ENCODE assay signal across 16 cellular contexts in genomic region chr18:62898359-62898758, GRCh38.
A peak's percentile ranks its signal among the peaks of the same experiment; 100 is the strongest.
DNase-seq lines count a peak whose midpoint lies in the region; ATAC-seq and TF ChIP-seq lines count a peak whose summit lies in the region.
"Had no signal": no experiment of that assay in that cellular context is flagged by ENCODE, and none has a peak within 500 bp of the region (broad histone marks: within the 10 kb centered on the region; RNA-seq: fewer than 3 reads in every experiment).

No MANE protein-coding gene starts in this region.

- no peaks in the 10 kb centered on the region for H3K27me3 Mint-ChIP-seq in activated CD4-positive, alpha-beta memory T cell treated with anti-CD3 and anti-CD28 coated beads, Interleukin-2, amount 10 ng/mL, durations not matched to agents 7 days and 5 days
- H3K27me3 Mint-ChIP-seq: CD4-positive, alpha-beta memory T cell; IgD-negative memory B cell had no signal

- no peaks in the 10 kb centered on the region for H3K4me1 ChIP-seq in neuronal stem cell (ENCODE audit: control insufficient read depth in 2 of 2, insufficient read depth in 1 of 2, low read depth in 1 of 2, low read length in 2 of 2)
- peaks cover 5% of the 10 kb centered on the region for H3K4me1 ChIP-seq in hepatocyte (ENCODE audit: insufficient read depth)
- H3K4me1 ChIP-seq: upper lobe of left lung had no signal

- no peak overlapping the region for H4K91ac ChIP-seq in neuronal stem cell (ENCODE audit: low read depth, low read length, poor library complexity)

- H4K20me1 ChIP-seq in hepatocyte (ENCODE audit: insufficient read depth, poor library complexity, severe bottlenecking): no peaks in the 10 kb centered on the region

- H2AFZ ChIP-seq in neuronal stem cell (ENCODE audit: low read length) (no peak overlapping the region), hepatocyte (no peak overlapping the region)

- DNase-seq in activated CD4-positive, alpha-beta memory T cell treated with anti-CD3 and anti-CD28 coated beads, Interleukin-2, amount 10 ng/mL, durations not matched to agents 7 days and 5 days: no peak
- DNase-seq in UCSD-AML1 (lab: John Stamatoyannopoulos, UW; ENCODE audit: unreplicated experiment) (no peak), neuronal stem cell (ENCODE audit: low spot score) (no peak), hepatocyte (ENCODE audit: low spot score) (no peak), erythroblast (lab: John Stamatoyannopoulos, UW) (no peak)
- DNase-seq: activated gamma-delta T cell; CD4-positive, alpha-beta memory T cell; hypothalamus; NCI-H524 treated with DMSO at 0.1 percent for 48 hours; upper lobe of left lung had no signal

- no peak overlapping the region for H2BK15ac ChIP-seq in neuronal stem cell (ENCODE audit: low read length)

- H3K9ac ChIP-seq in neuronal stem cell (ENCODE audit: low read depth, low read length, poor library complexity): no peak overlapping the region

- no peaks in the 10 kb centered on the region for H3K27me3 ChIP-seq in neuronal stem cell (ENCODE audit: control insufficient read depth in 3 of 3, insufficient read depth in 3 of 3, low read depth in 1 of 3, low read length in 3 of 3)
- H3K27me3 ChIP-seq in hepatocyte: no peaks in the 10 kb centered on the region
- H3K27me3 ChIP-seq: upper lobe of left lung had no signal

- H2BK12ac ChIP-seq in neuronal stem cell (ENCODE audit: low read length): no peak overlapping the region

- H3K36me3 ChIP-seq in neuronal stem cell (replicated peaks in 1 of 2; ENCODE audit: control insufficient read depth in 2 of 2, insufficient read depth in 2 of 2, low read length in 2 of 2) (peaks cover 5 to 75% of the 10 kb centered on the region in 2 donors), hepatocyte (replicated peaks; ENCODE audit: insufficient read depth, low read depth) (no peaks in the 10 kb centered on the region)

- H3K9me3 ChIP-seq in neuronal stem cell (replicated peaks in 1 of 2; ENCODE audit: control insufficient read depth in 2 of 2, insufficient read depth in 1 of 2, low read depth in 1 of 2, low read length in 2 of 2): no peaks in the 10 kb centered on the region
- no peaks in the 10 kb centered on the region for H3K9me3 ChIP-seq in hepatocyte (ENCODE audit: low read depth)
- H3K9me3 ChIP-seq: upper lobe of left lung had no signal

- no peak overlapping the region for H3K23ac ChIP-seq in neuronal stem cell (ENCODE audit: low read depth, low read length, poor library complexity)

- no peak for TF ChIP-seq CTCF in hepatocyte (IDR thresholded peaks at IDR 0.05; ENCODE audit: poor library complexity)

- H3K18ac ChIP-seq in neuronal stem cell (ENCODE audit: low read length): no peak overlapping the region

- H3K4me2 ChIP-seq in neuronal stem cell (ENCODE audit: insufficient read depth, low read length, poor library complexity, severe bottlenecking) (no peak overlapping the region), hepatocyte (no peak overlapping the region)

- H3K4me3 ChIP-seq in neuronal stem cell (ENCODE audit: low read length in 2 of 2): no peak overlapping the region
- no peak overlapping the region for H3K4me3 ChIP-seq in hepatocyte
- H3K4me3 ChIP-seq: coronary artery, upper lobe of left lung had no signal

- POLR2A ChIA-PET in activated CD4-positive, alpha-beta memory T cell treated with anti-CD3 and anti-CD28 coated beads, Interleukin-2, amount 10 ng/mL, durations not matched to agents 7 days and 5 days (lab: Charles Lee): no interaction called here

- H3K4ac ChIP-seq in neuronal stem cell (ENCODE audit: low read length): no peak overlapping the region

- CTCF ChIA-PET in activated CD4-positive, alpha-beta memory T cell treated with anti-CD3 and anti-CD28 coated beads, Interleukin-2, amount 10 ng/mL, durations not matched to agents 7 days and 5 days (lab: Charles Lee): interaction anchor here (1.2 kb wide), 1 partner anchor 183 kb away, joined by 3 read pairs; the partner anchor contains the start of gene PHLPP1

- H3K14ac ChIP-seq in neuronal stem cell (ENCODE audit: low read length): no peak overlapping the region

- H3K36me3 Mint-ChIP-seq in activated CD4-positive, alpha-beta memory T cell treated with anti-CD3 and anti-CD28 coated beads, Interleukin-2, amount 10 ng/mL, durations not matched to agents 7 days and 5 days (ENCODE audit: low read depth): peaks cover 24% of the 10 kb centered on the region

- H3K27ac ChIP-seq in neuronal stem cell (replicated peaks; ENCODE audit: low read length) (no peak overlapping the region), hepatocyte (no peak overlapping the region)
- H3K27ac ChIP-seq: coronary artery, upper lobe of left lung had no signal

- H2BK5ac ChIP-seq in neuronal stem cell (ENCODE audit: low read length): no peak overlapping the region

- H3K4me3 Mint-ChIP-seq in activated CD4-positive, alpha-beta memory T cell treated with anti-CD3 and anti-CD28 coated beads, Interleukin-2, amount 10 ng/mL, durations not matched to agents 7 days and 5 days: no peak overlapping the region
- H3K4me3 Mint-ChIP-seq: CD4-positive, alpha-beta memory T cell; IgD-negative memory B cell; nephron had no signal

- no CpG with 5 or more reads among the region's 2 CpGs for WGBS in neuronal stem cell (ENCODE audit: extremely low coverage in 2 of 2, insufficient read length in 2 of 2, insufficient replicate concordance in 1 of 2), 2 donors
- WGBS in hepatocyte (ENCODE audit: low lambda C conversion rate, missing lambda C conversion rate): 88% methylated on average over 2 of the region's 2 CpGs

- no peaks in the 10 kb centered on the region for H3K79me2 ChIP-seq in hepatocyte

- peak overlapping the region; percentile 31 for H3K27ac Mint-ChIP-seq in activated CD4-positive, alpha-beta memory T cell treated with anti-CD3 and anti-CD28 coated beads, Interleukin-2, amount 10 ng/mL, durations not matched to agents 7 days and 5 days
- H3K27ac Mint-ChIP-seq: CD4-positive, alpha-beta memory T cell; IgD-negative memory B cell had no signal

- H2BK120ac ChIP-seq in neuronal stem cell (ENCODE audit: low read depth, low read length): no peak overlapping the region

- peaks cover 15% of the 10 kb centered on the region for H3K4me1 Mint-ChIP-seq in activated CD4-positive, alpha-beta memory T cell treated with anti-CD3 and anti-CD28 coated beads, Interleukin-2, amount 10 ng/mL, durations not matched to agents 7 days and 5 days
- H3K4me1 Mint-ChIP-seq: CD4-positive, alpha-beta memory T cell had no signal

- H3K9me2 ChIP-seq in hepatocyte (replicated peaks; ENCODE audit: insufficient read depth): no peaks in the 10 kb centered on the region

- H3K79me1 ChIP-seq in neuronal stem cell (ENCODE audit: low read depth, low read length): no peaks in the 10 kb centered on the region

- no peak for TF ChIP-seq POLR2A in erythroblast (IDR thresholded peaks at IDR 0.05; ENCODE audit: low read length)

- no peak overlapping the region for H2AK5ac ChIP-seq in neuronal stem cell (ENCODE audit: low read depth, low read length)

- no peaks in the 10 kb centered on the region for H3K9me3 Mint-ChIP-seq in activated CD4-positive, alpha-beta memory T cell treated with anti-CD3 and anti-CD28 coated beads, Interleukin-2, amount 10 ng/mL, durations not matched to agents 7 days and 5 days
- H3K9me3 Mint-ChIP-seq: IgD-negative memory B cell, nephron had no signal

- no peak overlapping the region for H4K8ac ChIP-seq in neuronal stem cell (ENCODE audit: low read depth, low read length)

- ATAC-seq in GM18498 (IDR thresholded peaks at IDR 0.05; ENCODE audit: unreplicated experiment): peak; percentile 82
- ATAC-seq in GM19452 (IDR thresholded peaks at IDR 0.05; ENCODE audit: unreplicated experiment): peak; percentile 83
- ATAC-seq in HG02973 (IDR thresholded peaks at IDR 0.05; ENCODE audit: unreplicated experiment): peak; percentile 96
